ENCODE assay signal across 9 cellular contexts in genomic region chr19:22634450-22634827, GRCh38. TPM values are rescaled to one million over a fixed set of nuclear protein-coding genes. Genes with fewer than 3 reads are reported as not detected.
DNase-seq lines count a peak whose midpoint lies in the region; ATAC-seq, FAIRE-seq and TF ChIP-seq lines count a peak whose summit lies in the region.
"Had no signal": no experiment of that assay in that cellular context is flagged by ENCODE, and none has a peak within 500 bp of the region (broad histone marks: within the 10 kb centered on the region; RNA-seq: fewer than 3 reads in every experiment).

No MANE protein-coding gene starts in this region.

- H3K36me3 Mint-ChIP-seq in HFFc6 (ENCODE audit: low read depth): no peaks in the 10 kb centered on the region
- peaks cover under 1% of the 10 kb centered on the region for H3K36me3 Mint-ChIP-seq in natural killer cell treated with Interleukin-12 subunit alpha and Interleukin-12 subunit beta and Interleukin-15 and Interleukin-18, amount 100 ng/mL, for 72 hours

- H3K36me3 ChIP-seq in BLaER1 (peaks cover 16% of the 10 kb centered on the region; the same call in 1 of the 2 replicates), bronchial epithelial cell (ENCODE audit: control insufficient read depth, insufficient read depth, low read length) (no peaks in the 10 kb centered on the region), hepatocyte (replicated peaks; ENCODE audit: insufficient read depth, low read depth) (no peaks in the 10 kb centered on the region), Karpas-422 (ENCODE audit: insufficient read depth, low read length) (no peaks in the 10 kb centered on the region)

- no peaks in the 10 kb centered on the region for H3K79me2 ChIP-seq in hepatocyte
- no peaks in the 10 kb centered on the region for H3K79me2 ChIP-seq in Karpas-422 (ENCODE audit: low read length)

- H3K4me1 ChIP-seq in BLaER1 (no peaks in the 10 kb centered on the region), hepatocyte (ENCODE audit: insufficient read depth) (no peaks in the 10 kb centered on the region), Karpas-422 (ENCODE audit: low read length) (no peaks in the 10 kb centered on the region)

- peak overlapping the region; percentile 71; the same call in 1 of the 2 replicates for H3K27ac ChIP-seq in BLaER1
- no peak overlapping the region for H3K27ac ChIP-seq in hepatocyte
- no peak overlapping the region for H3K27ac ChIP-seq in Karpas-422 (ENCODE audit: low read length)
- H3K27ac ChIP-seq: PC-9 had no signal

- 93% methylated on average over 23 of the region's 24 CpGs for WGBS in hepatocyte (ENCODE audit: low lambda C conversion rate, missing lambda C conversion rate)

- H3K4me3 Mint-ChIP-seq in HFFc6: peak overlapping the region; percentile 77; the same call in 1 of the 2 replicates
- peak overlapping the region; percentile 85 for H3K4me3 Mint-ChIP-seq in natural killer cell treated with Interleukin-12 subunit alpha and Interleukin-12 subunit beta and Interleukin-15 and Interleukin-18, amount 100 ng/mL, for 72 hours

- H2AFZ ChIP-seq in hepatocyte: no peak overlapping the region
- no peak overlapping the region for H2AFZ ChIP-seq in Karpas-422 (ENCODE audit: low read length)
- H2AFZ ChIP-seq: PC-9 had no signal

- H4K20me1 ChIP-seq in BLaER1 (no peaks in the 10 kb centered on the region), hepatocyte (ENCODE audit: insufficient read depth, poor library complexity, severe bottlenecking) (no peaks in the 10 kb centered on the region), Karpas-422 (ENCODE audit: insufficient read depth, low read depth, low read length) (no peaks in the 10 kb centered on the region)

- H3K27me3 Mint-ChIP-seq in HFFc6 (ENCODE audit: insufficient read depth): no peaks in the 10 kb centered on the region
- H3K27me3 Mint-ChIP-seq in natural killer cell treated with Interleukin-12 subunit alpha and Interleukin-12 subunit beta and Interleukin-15 and Interleukin-18, amount 100 ng/mL, for 72 hours: no peaks in the 10 kb centered on the region

- no peak for FAIRE-seq in bronchial epithelial cell (lab: Jason Lieb, UNC)

- H3K9me3 ChIP-seq in BLaER1: peaks cover 64% of the 10 kb centered on the region
- no peaks in the 10 kb centered on the region for H3K9me3 ChIP-seq in hepatocyte (ENCODE audit: low read depth)
- peaks cover 3% of the 10 kb centered on the region; the same call in 1 of the 2 replicates for H3K9me3 ChIP-seq in Karpas-422 (ENCODE audit: low read length)

- peaks cover 25% of the 10 kb centered on the region for H3K9me3 Mint-ChIP-seq in HFFc6
- H3K9me3 Mint-ChIP-seq in natural killer cell treated with Interleukin-12 subunit alpha and Interleukin-12 subunit beta and Interleukin-15 and Interleukin-18, amount 100 ng/mL, for 72 hours: no peaks in the 10 kb centered on the region

- H3K4me2 ChIP-seq in BLaER1 (peak overlapping the region; percentile 65), hepatocyte (no peak overlapping the region), Karpas-422 (ENCODE audit: low read depth, low read length, poor library complexity, severe bottlenecking) (no peak overlapping the region)
- H3K4me2 ChIP-seq: PC-9 had no signal

- no peak overlapping the region; the same call in 1 of the 2 replicates for H3K27ac Mint-ChIP-seq in HFFc6
- H3K27ac Mint-ChIP-seq in natural killer cell treated with Interleukin-12 subunit alpha and Interleukin-12 subunit beta and Interleukin-15 and Interleukin-18, amount 100 ng/mL, for 72 hours: no peak overlapping the region

- H3K4me3 ChIP-seq in BLaER1: peak overlapping the region; percentile 75
- peak overlapping the region; percentile 53 for H3K4me3 ChIP-seq in bronchial epithelial cell (ENCODE audit: low read depth, low read length)
- H3K4me3 ChIP-seq in hepatocyte: no peak overlapping the region
- H3K4me3 ChIP-seq in Karpas-422 (ENCODE audit: low read length): no peak overlapping the region
- H3K4me3 ChIP-seq: PC-9 had no signal

- peak; percentile 37 to 50 for ATAC-seq in natural killer cell treated with Interleukin-12 subunit alpha and Interleukin-12 subunit beta and Interleukin-15 and Interleukin-18, amount 100 ng/mL, for 72 hours

- H3K27me3 ChIP-seq in BLaER1: no peaks in the 10 kb centered on the region
- H3K27me3 ChIP-seq in bronchial epithelial cell (ENCODE audit: control insufficient read depth, insufficient read depth, low read length): no peaks in the 10 kb centered on the region
- H3K27me3 ChIP-seq in hepatocyte: no peaks in the 10 kb centered on the region
- no peaks in the 10 kb centered on the region for H3K27me3 ChIP-seq in Karpas-422 (ENCODE audit: low read length)

- H3K4me1 Mint-ChIP-seq in HFFc6 (ENCODE audit: low read depth): no peaks in the 10 kb centered on the region
- peaks cover 0 to 2% of the 10 kb centered on the region in 2 donors for H3K4me1 Mint-ChIP-seq in natural killer cell treated with Interleukin-12 subunit alpha and Interleukin-12 subunit beta and Interleukin-15 and Interleukin-18, amount 100 ng/mL, for 72 hours (ENCODE audit: low read depth in 2 of 2)

- peak overlapping the region; percentile 84 for H3K9ac ChIP-seq in BLaER1
- H3K9ac ChIP-seq in Karpas-422 (ENCODE audit: low read length): no peak overlapping the region

- DNase-seq in HFFc6 (no peak), bronchial epithelial cell (ENCODE audit: low read depth) (no peak), hepatocyte (ENCODE audit: low spot score) (no peak), Karpas-422 (no peak), GM10266 (ENCODE audit: extremely low spot score) (no peak), GF-D8 (lab: John Stamatoyannopoulos, UW) (no peak)
- DNase-seq in natural killer cell treated with Interleukin-12 subunit alpha and Interleukin-12 subunit beta and Interleukin-15 and Interleukin-18, amount 100 ng/mL, for 72 hours (ENCODE audit: low spot score): no peak
- DNase-seq: PC-9 had no signal

- TF ChIP-seq CTCF in HFFc6 (IDR thresholded peaks at IDR 0.05) (no peak), bronchial epithelial cell (IDR thresholded peaks at IDR 0.05; ENCODE audit: insufficient read depth, low read length, severe bottlenecking) (no peak), hepatocyte (IDR thresholded peaks at IDR 0.05; ENCODE audit: poor library complexity) (no peak), GM10266 (IDR thresholded peaks at IDR 0.05; ENCODE audit: control insufficient read depth, insufficient read depth, low read depth, missing control alignments) (no peak)

- H3K9me2 ChIP-seq in hepatocyte (replicated peaks; ENCODE audit: insufficient read depth) (no peaks in the 10 kb centered on the region), Karpas-422 (replicated peaks; ENCODE audit: insufficient read depth, low read length) (no peaks in the 10 kb centered on the region)

RNA-seq across cellular contexts. Expression of gene ZNF492, which starts 0.3 kb away (rescaled TPM):
- under 1 TPM in 1 of 6 experiments, not detected in 5; 0.07 TPM for total RNA-seq in HFFc6 (2021; fragmentation: NEBNext Ultra II Directional; extraction: Animal tissue kit (Norgen Biotek cat#: 25700))
- 0.13 and 0.26 TPM in 2 replicates for total RNA-seq in bronchial epithelial cell
- 1 to 10 TPM in 1 of 2 donors, under 1 TPM in 1; 0.55 to 1.4 TPM for total RNA-seq in natural killer cell treated with Interleukin-12 subunit alpha and Interleukin-12 subunit beta and Interleukin-15 and Interleukin-18, amount 100 ng/mL, for 72 hours
- total RNA-seq in hepatocyte: not detected in 2 replicates
- not detected in 2 replicates for polyA plus RNA-seq in hepatocyte
- not detected in 2 replicates for total RNA-seq in Karpas-422 (2014; rRNA removed; shearing (Covaris generic); ENCODE audit: low replicate concordance)
- total RNA-seq: PC-9 had no signal

Comparison
In these comparisons a context has a peak if more than half of its experiments do, and no peak if none do; other contexts are left out.
1. H3K4me3 ChIP-seq: peak in BLaER1 (single experiment) and bronchial epithelial cell (single experiment); none in hepatocyte (single experiment) and Karpas-422 (single experiment).